In genomic region chr1:89670168-89670567, GRCh38 we compare ENCODE assay signal across 8 cellular contexts. TPM values are rescaled to one million over a fixed set of nuclear protein-coding genes. Genes with fewer than 3 reads are reported as not detected.
DNase-seq lines count a peak whose midpoint lies in the region; ATAC-seq and FAIRE-seq lines count a peak whose summit lies in the region.

No MANE protein-coding gene starts in this region.

- H3K27ac Mint-ChIP-seq in activated T-cell treated with anti-CD3 and anti-CD28 coated beads, Interleukin-2, amount 50 U/mL, for 72 hours, result peak overlapping the region; percentile 79
- H3K27ac Mint-ChIP-seq in activated CD4-positive, alpha-beta memory T cell treated with anti-CD3 and anti-CD28 coated beads, Interleukin-2, amount 10 ng/mL, durations not matched to agents 7 days and 5 days, result peak overlapping the region; percentile 71

- no peaks in the 10 kb centered on the region for H3K9me3 Mint-ChIP-seq in activated T-cell treated with anti-CD3 and anti-CD28 coated beads, Interleukin-2, amount 50 U/mL, for 72 hours
- H3K9me3 Mint-ChIP-seq in activated CD4-positive, alpha-beta memory T cell treated with anti-CD3 and anti-CD28 coated beads, Interleukin-2, amount 10 ng/mL, durations not matched to agents 7 days and 5 days, result no peaks in the 10 kb centered on the region

- POLR2A ChIA-PET in activated CD4-positive, alpha-beta memory T cell treated with anti-CD3 and anti-CD28 coated beads, Interleukin-2, amount 10 ng/mL, durations not matched to agents 7 days and 5 days (lab: Charles Lee), result interaction anchor here (0.9 to 6.9 kb wide), 16 partner anchors 10 to 87 kb away, joined by 3 to 53 read pairs (median 5); partner anchors contain the start of gene LRRC8C

- H3K36me3 Mint-ChIP-seq in activated T-cell treated with anti-CD3 and anti-CD28 coated beads, Interleukin-2, amount 50 U/mL, for 72 hours (ENCODE audit: insufficient read depth in 2 of 2), result peaks cover 7 to 15% of the 10 kb centered on the region in 2 donors
- peaks cover 53% of the 10 kb centered on the region for H3K36me3 Mint-ChIP-seq in activated CD4-positive, alpha-beta memory T cell treated with anti-CD3 and anti-CD28 coated beads, Interleukin-2, amount 10 ng/mL, durations not matched to agents 7 days and 5 days (ENCODE audit: low read depth)

- no peaks in the 10 kb centered on the region for H3K27me3 Mint-ChIP-seq in activated T-cell treated with anti-CD3 and anti-CD28 coated beads, Interleukin-2, amount 50 U/mL, for 72 hours (ENCODE audit: low read depth)
- no peaks in the 10 kb centered on the region for H3K27me3 Mint-ChIP-seq in activated CD4-positive, alpha-beta memory T cell treated with anti-CD3 and anti-CD28 coated beads, Interleukin-2, amount 10 ng/mL, durations not matched to agents 7 days and 5 days

- peaks cover 95% of the 10 kb centered on the region for H3K4me1 Mint-ChIP-seq in activated T-cell treated with anti-CD3 and anti-CD28 coated beads, Interleukin-2, amount 50 U/mL, for 72 hours (ENCODE audit: low read depth)
- peaks cover 89% of the 10 kb centered on the region for H3K4me1 Mint-ChIP-seq in activated CD4-positive, alpha-beta memory T cell treated with anti-CD3 and anti-CD28 coated beads, Interleukin-2, amount 10 ng/mL, durations not matched to agents 7 days and 5 days

- ATAC-seq in activated T-cell treated with anti-CD3 and anti-CD28 coated beads, Interleukin-2, amount 50 U/mL, for 72 hours (replicated peaks in 1 of 2), result peak; percentile 70 to 71
- ATAC-seq in HG03060 (IDR thresholded peaks at IDR 0.05; ENCODE audit: low read depth, unreplicated experiment), result peak; percentile 95
- peak; percentile 76 for ATAC-seq in stimulated activated naive CD8-positive, alpha-beta T cell treated with anti-CD3 and anti-CD28 coated beads, Interleukin-15, Interleukin-2, amounts not matched to agents 100 U/mL and 50 U/mL, for 24 hours

- H3K4me3 Mint-ChIP-seq in activated T-cell treated with anti-CD3 and anti-CD28 coated beads, Interleukin-2, amount 50 U/mL, for 72 hours, result peak overlapping the region; percentile 57 to 87
- H3K4me3 Mint-ChIP-seq in activated CD4-positive, alpha-beta memory T cell treated with anti-CD3 and anti-CD28 coated beads, Interleukin-2, amount 10 ng/mL, durations not matched to agents 7 days and 5 days, result peak overlapping the region; percentile 56

- FAIRE-seq in HTR-8/SVneo (lab: Jason Lieb, UNC), result no peak

- DNase-seq in activated T-cell treated with anti-CD3 and anti-CD28 coated beads, Interleukin-2, amount 50 U/mL, for 72 hours, result no peak
- no peak for DNase-seq in activated T-cell treated with anti-CD3 and anti-CD28 coated beads, Interleukin-2, amount 50 U/mL, for 1 hour
- DNase-seq in activated CD4-positive, alpha-beta memory T cell treated with anti-CD3 and anti-CD28 coated beads, Interleukin-2, amount 10 ng/mL, durations not matched to agents 7 days and 5 days, result no peak
- no peak for DNase-seq in stimulated activated naive CD8-positive, alpha-beta T cell treated with anti-CD3 and anti-CD28 coated beads, Interleukin-15, Interleukin-2, amounts not matched to agents 100 U/mL and 50 U/mL, for 24 hours
- DNase-seq in HTR-8/SVneo (ENCODE audit: insufficient read length, low spot score), result no peak
- DNase-seq in stimulated activated CD8-positive, alpha-beta memory T cell treated with anti-CD3 and anti-CD28 coated beads, Interleukin-4, amount 100 ng/mL, for 48 hours, result no peak
- no peak for DNase-seq in NCI-H446 (lab: John Stamatoyannopoulos, UW)

- CTCF ChIA-PET in activated CD4-positive, alpha-beta memory T cell treated with anti-CD3 and anti-CD28 coated beads, Interleukin-2, amount 10 ng/mL, durations not matched to agents 7 days and 5 days (lab: Charles Lee), result interaction anchor here (0.6 to 5.1 kb wide), 6 partner anchors 11 to 649 kb away, joined by 3 to 32 read pairs (median 4); no protein-coding TSS in a partner anchor

RNA-seq across cellular contexts. Expression of gene LRRC8C, which starts 37.2 kb away (rescaled TPM):
- 10 to 100 TPM; 33.1 to 36.7 TPM for total RNA-seq in activated T-cell treated with anti-CD3 and anti-CD28 coated beads, Interleukin-2, amount 50 U/mL, for 72 hours
- total RNA-seq in activated CD4-positive, alpha-beta memory T cell treated with anti-CD3 and anti-CD28 coated beads, Interleukin-2, amount 10 ng/mL, durations not matched to agents 7 days and 5 days, result 10 to 100 TPM; 52.5 to 55.6 TPM
